1 cellular context compared by ENCODE assay signal in genomic region chr1:153563991-153564390, GRCh38.
TF ChIP-seq lines count a peak whose summit lies in the region.

No MANE protein-coding gene starts in this region.

TF ChIP-seq in H1, 55 proteins besides CTCF, POLR2A, EP300 and RAD21:
- TF ChIP-seq YY1 (IDR thresholded peaks at IDR 0.05; ENCODE audit: low read depth, low read length): no peak
- no peak for TF ChIP-seq ATF2 (IDR thresholded peaks at IDR 0.05; ENCODE audit: low read length)
- no peak for TF ChIP-seq TAF7 (optimal IDR thresholded peaks at IDR 0.05; ENCODE audit: borderline replicate concordance, low read depth, low read length)
- no peak for TF ChIP-seq KDM1A (IDR thresholded peaks at IDR 0.05; ENCODE audit: borderline replicate concordance, low read length)
- TF ChIP-seq JUN (IDR thresholded peaks at IDR 0.05; ENCODE audit: low read depth, low read length): no peak
- no peak for TF ChIP-seq EGR1 (IDR thresholded peaks at IDR 0.05; ENCODE audit: borderline replicate concordance, low read depth, low read length)
- no peak for TF ChIP-seq RBBP5 (IDR thresholded peaks at IDR 0.05; ENCODE audit: borderline replicate concordance, low read depth, low read length)
- TF ChIP-seq SP1 (IDR thresholded peaks at IDR 0.05; ENCODE audit: low read depth, low read length): no peak
- TF ChIP-seq BACH1 (IDR thresholded peaks at IDR 0.05; ENCODE audit: low read length): no peak
- TF ChIP-seq CREB1 (IDR thresholded peaks at IDR 0.05): no peak
- no peak for TF ChIP-seq CBX5 (IDR thresholded peaks at IDR 0.05; ENCODE audit: low read depth, low read length)
- TF ChIP-seq HDAC2 (IDR thresholded peaks at IDR 0.05; ENCODE audit: borderline replicate concordance in 1 of 2, low read depth in 2 of 2, low read length in 2 of 2): no peak
- no peak for TF ChIP-seq CHD2 (IDR thresholded peaks at IDR 0.05; ENCODE audit: low read length)
- no peak for TF ChIP-seq ASH2L (IDR thresholded peaks at IDR 0.05; ENCODE audit: low read length)
- no peak for TF ChIP-seq POLR2AphosphoS5 (IDR thresholded peaks at IDR 0.05; ENCODE audit: low read depth, low read length)
- no peak for TF ChIP-seq EZH2 (IDR thresholded peaks at IDR 0.05; ENCODE audit: low read depth, low read length, severe bottlenecking)
- no peak for TF ChIP-seq KDM4A (IDR thresholded peaks at IDR 0.05; ENCODE audit: low read depth, low read length, severe bottlenecking)
